In genomic region chr2:230958803-230959756, GRCh38 we compare ENCODE assay signal across 24 cellular contexts. TPM values are rescaled to one million over a fixed set of nuclear protein-coding genes. Genes with fewer than 3 reads are reported as not detected.
A peak's percentile ranks its signal among the peaks of the same experiment; 100 is the strongest.
DNase-seq lines count a peak whose midpoint lies in the region; ATAC-seq, FAIRE-seq and TF ChIP-seq lines count a peak whose summit lies in the region.
"Had no signal": no experiment of that assay in that cellular context is flagged by ENCODE, and none has a peak within 500 bp of the region (broad histone marks: within the 10 kb centered on the region; RNA-seq: fewer than 3 reads in every experiment).

No MANE protein-coding gene starts in this region.

- CTCF ChIA-PET in CD4-positive, alpha-beta T cell (lab: Charles Lee): interaction anchor here (1.0 kb wide), 1 partner anchor 11 kb away, joined by 4 read pairs; no protein-coding TSS in a partner anchor

- no peaks in the 10 kb centered on the region for H3K36me3 Mint-ChIP-seq in CD4-positive, alpha-beta T cell (ENCODE audit: low read depth)
- H3K36me3 Mint-ChIP-seq in activated naive CD8-positive, alpha-beta T cell: no peaks in the 10 kb centered on the region

- peaks cover 24% of the 10 kb centered on the region for H3K27me3 ChIP-seq in CD4-positive, alpha-beta T cell (ENCODE audit: control insufficient read depth, insufficient read depth, low read length)

- peak overlapping the region; percentile 3 for H3K4me3 Mint-ChIP-seq in CD4-positive, alpha-beta T cell
- H3K4me3 Mint-ChIP-seq in activated naive CD8-positive, alpha-beta T cell: peak overlapping the region; percentile 56
- H3K4me3 Mint-ChIP-seq: central memory CD8-positive, alpha-beta T cell had no signal

- no peak overlapping the region for H3K4me3 ChIP-seq in mucosa of descending colon
- H3K4me3 ChIP-seq: prostate gland had no signal

- intact Hi-C loops in CD4-positive, alpha-beta T cell (cut with DNase I, micrococcal nuclease): no loop called here
- intact Hi-C loops in mucosa of descending colon (cut with DNase I, micrococcal nuclease): no loop called here

- no peak overlapping the region for H3K27ac Mint-ChIP-seq in CD4-positive, alpha-beta T cell
- no peak overlapping the region for H3K27ac Mint-ChIP-seq in activated naive CD8-positive, alpha-beta T cell

- H3K27ac ChIP-seq in CD4-positive, alpha-beta T cell (ENCODE audit: low read depth, low read length): no peak overlapping the region
- H3K27ac ChIP-seq: foreskin keratinocyte, neutrophil, prostate gland had no signal

- no peak for TF ChIP-seq CTCF in CD4-positive, alpha-beta T cell (IDR thresholded peaks at IDR 0.05)
- TF ChIP-seq CTCF in mucosa of descending colon (IDR thresholded peaks at IDR 0.05): no peak

- peak; percentile 54 for FAIRE-seq in GM18507 (lab: Jason Lieb, UNC)
- FAIRE-seq: astrocyte had no signal

- peaks cover 13% of the 10 kb centered on the region for H3K4me1 Mint-ChIP-seq in CD4-positive, alpha-beta T cell (ENCODE audit: low read depth)
- peaks cover 29% of the 10 kb centered on the region for H3K4me1 Mint-ChIP-seq in activated naive CD8-positive, alpha-beta T cell (ENCODE audit: low read depth)

- H3K9me3 ChIP-seq in CD4-positive, alpha-beta T cell (ENCODE audit: control insufficient read depth, low read length): no peaks in the 10 kb centered on the region
- H3K9me3 ChIP-seq in mucosa of descending colon: no peaks in the 10 kb centered on the region
- H3K9me3 ChIP-seq: neutrophil, prostate gland had no signal

- POLR2A ChIA-PET in CD4-positive, alpha-beta T cell (lab: Charles Lee): no interaction called here

- no peaks in the 10 kb centered on the region for H3K4me1 ChIP-seq in mucosa of descending colon (ENCODE audit: low read depth)
- H3K4me1 ChIP-seq: foreskin keratinocyte, prostate gland had no signal

- no peak for ATAC-seq in CD4-positive, alpha-beta T cell (ENCODE audit: poor library complexity)
- ATAC-seq in mucosa of descending colon (peak; percentile 61), HG02981 (IDR thresholded peaks at IDR 0.05; ENCODE audit: unreplicated experiment) (no peak)
- ATAC-seq: foreskin keratinocyte, left ventricle myocardium superior had no signal

- H3K36me3 ChIP-seq in mucosa of descending colon (ENCODE audit: low read depth): no peaks in the 10 kb centered on the region
- H3K36me3 ChIP-seq: neutrophil, prostate gland had no signal

- H3K27me3 Mint-ChIP-seq in CD4-positive, alpha-beta T cell: peaks cover 59% of the 10 kb centered on the region
- H3K27me3 Mint-ChIP-seq in activated naive CD8-positive, alpha-beta T cell: peaks cover 7% of the 10 kb centered on the region

- H3K9me3 Mint-ChIP-seq in CD4-positive, alpha-beta T cell: no peaks in the 10 kb centered on the region
- H3K9me3 Mint-ChIP-seq in activated naive CD8-positive, alpha-beta T cell (ENCODE audit: low read depth): no peaks in the 10 kb centered on the region
- H3K9me3 Mint-ChIP-seq: central memory CD8-positive, alpha-beta T cell had no signal

- no peak for DNase-seq in CD4-positive, alpha-beta T cell
- DNase-seq in GM18507 (ENCODE audit: extremely low spot score, insufficient read length, low read depth) (no peak), mucosa of descending colon (no peak), 8988T (no peak), amniotic stem cell (lab: John Stamatoyannopoulos, UW) (no peak)
- DNase-seq: activated naive CD4-positive, alpha-beta T cell; DMS53; erythroblast; foreskin keratinocyte; GF-D8; left ventricle myocardium superior; NCI-H1048; NCI-H187; NCI-H2227 treated with DMSO at 0.1 percent for 48 hours; RPMI8226 had no signal

RNA-seq across cellular contexts. Expression of gene GPR55, which starts 34.0 kb away (rescaled TPM):
- 1 to 10 TPM; 2.9 to 3.8 TPM for total RNA-seq in CD4-positive, alpha-beta T cell
- 1 to 10 TPM in 2 of 3 donors, under 1 TPM in 1; 0.99 to 1.1 (median 1.1) TPM for total RNA-seq in mucosa of descending colon
- total RNA-seq: astrocyte, foreskin keratinocyte, left ventricle myocardium superior, LHCN-M2, skeletal muscle tissue had no signal

RNA-seq across cellular contexts. Expression of gene SPATA3, which starts 36.8 kb away (rescaled TPM):
- total RNA-seq in CD4-positive, alpha-beta T cell: not detected
- not detected for total RNA-seq in mucosa of descending colon
- total RNA-seq: astrocyte, foreskin keratinocyte, left ventricle myocardium superior, LHCN-M2, mononuclear cell, skeletal muscle tissue had no signal
